ENCODE assay signal across 12 cellular contexts in the genomic region with DNA sequence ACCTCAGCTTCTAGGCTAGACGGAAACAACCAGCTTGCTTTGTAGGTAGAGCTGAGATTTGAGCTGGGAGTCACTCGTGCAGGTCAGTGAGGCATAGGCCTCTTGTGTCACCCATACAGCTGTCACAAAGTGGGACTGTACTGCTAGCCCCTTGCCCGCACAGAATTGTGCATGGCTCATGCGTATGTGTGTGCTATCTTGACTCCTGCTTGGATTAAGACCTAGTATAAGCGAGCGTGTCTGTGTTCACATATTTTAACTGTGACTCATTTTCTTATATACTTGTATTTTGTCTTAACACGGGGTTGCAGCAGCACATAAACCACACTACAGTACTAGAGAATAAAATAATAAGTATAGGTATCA. TPM values are rescaled to one million over a fixed set of nuclear protein-coding genes. Genes with fewer than 3 reads are reported as not detected.
DNase-seq lines count a peak whose midpoint lies in the region; ATAC-seq and TF ChIP-seq lines count a peak whose summit lies in the region.
"Had no signal": no experiment of that assay in that cellular context is flagged by ENCODE, and none has a peak within 500 bp of the region (broad histone marks: within the 10 kb centered on the region; RNA-seq: fewer than 3 reads in every experiment).

No MANE protein-coding gene starts in this region.

- H3K4me1 ChIP-seq in right atrium auricular region = peaks cover 0 to 28% of the 10 kb centered on the region in 2 donors
- peaks cover 9 to 29% of the 10 kb centered on the region in 2 donors for H3K4me1 ChIP-seq in muscle layer of duodenum (ENCODE audit: control insufficient read depth in 1 of 2, insufficient read depth in 2 of 2, low read length in 2 of 2)
- peaks cover 0 to 1% of the 10 kb centered on the region in 2 donors for H3K4me1 ChIP-seq in aorta (ENCODE audit: control insufficient read depth in 1 of 2, insufficient read depth in 2 of 2, low read length in 2 of 2)

- 8 to 9% methylated on average over 7 of the region's 7 CpGs for WGBS in aorta, 2 donors

- H3K27ac ChIP-seq in right atrium auricular region (peak overlapping the region; percentile 29 to 31), dorsolateral prefrontal cortex (peak overlapping the region in 37 of 59 donors; percentile 4 to 78 (median 51)), muscle layer of duodenum (ENCODE audit: low read length) (peak overlapping the region; percentile 12), aorta (ENCODE audit: low read depth in 1 of 2, low read length in 2 of 2) (peak overlapping the region in 1 of 2 donors; percentile 66)

- no peaks in the 10 kb centered on the region for H3K27me3 ChIP-seq in right atrium auricular region
- H3K27me3 ChIP-seq in dorsolateral prefrontal cortex = no peaks in the 10 kb centered on the region
- no peaks in the 10 kb centered on the region for H3K27me3 ChIP-seq in muscle layer of duodenum (ENCODE audit: low read depth, low read length)
- no peaks in the 10 kb centered on the region for H3K27me3 ChIP-seq in aorta (ENCODE audit: control insufficient read depth in 1 of 2, insufficient read depth in 2 of 2, low read length in 1 of 2)

- H3K36me3 ChIP-seq in right atrium auricular region (peaks cover 41% of the 10 kb centered on the region), muscle layer of duodenum (ENCODE audit: control insufficient read depth in 1 of 2, insufficient read depth in 2 of 2, low read length in 2 of 2) (peaks cover 42 to 60% of the 10 kb centered on the region in 2 donors), aorta (ENCODE audit: control insufficient read depth in 1 of 2, insufficient read depth in 2 of 2, low read length in 1 of 2) (peaks cover 6 to 7% of the 10 kb centered on the region in 2 donors)

- no peaks in the 10 kb centered on the region for H3K9me3 ChIP-seq in right atrium auricular region
- H3K9me3 ChIP-seq in muscle layer of duodenum (ENCODE audit: control insufficient read depth in 1 of 2, low read length in 2 of 2) = no peaks in the 10 kb centered on the region
- H3K9me3 ChIP-seq in aorta (ENCODE audit: control insufficient read depth, low read length) = no peaks in the 10 kb centered on the region

- DNase-seq in right atrium auricular region (ENCODE audit: low spot score) (no peak), Right ventricle myocardium inferior (ENCODE audit: missing footprints) (no peak), dorsolateral prefrontal cortex (no peak), aorta (no peak), cerebellar cortex (ENCODE audit: low spot score) (no peak), NCI-H345 (lab: John Stamatoyannopoulos, UW) (no peak), HuH-7.5 (ENCODE audit: low spot score) (no peak)
- DNase-seq: activated CD4-positive, alpha-beta T cell treated with anti-CD3 and anti-CD28 coated beads, Interleukin-2, amount 50 U/mL, for 4 hours; CD8-positive, alpha-beta memory T cell; effector CD4-positive, alpha-beta T cell; Karpas-422 had no signal

- no peak overlapping the region for H3K4me3 ChIP-seq in right atrium auricular region
- H3K4me3 ChIP-seq in dorsolateral prefrontal cortex = no peak overlapping the region
- H3K4me3 ChIP-seq in muscle layer of duodenum (ENCODE audit: low read depth in 1 of 2, low read length in 2 of 2) = no peak overlapping the region
- no peak overlapping the region for H3K4me3 ChIP-seq in aorta (ENCODE audit: low read length in 2 of 2)

- intact Hi-C loops in Right ventricle myocardium inferior (cut with DNase I) = no loop called here
- intact Hi-C loops in dorsolateral prefrontal cortex (cut with DNase I) = no loop called here
- intact Hi-C loops in aorta (cut with DNase I) = loop anchor here in 1 of 2 donors (10.0 kb wide), 1 partner anchor 48 kb away; no protein-coding TSS in a partner anchor

- ATAC-seq in Right ventricle myocardium inferior (no peak), aorta (ENCODE audit: low FRiP score) (peak; percentile 37)

- TF ChIP-seq CTCF in right atrium auricular region (IDR thresholded peaks at IDR 0.05) (no peak), dorsolateral prefrontal cortex (IDR thresholded peaks at IDR 0.05 in 54 of 56, conservative IDR thresholded peaks at IDR 0.05 in 2 of 56; ENCODE audit: low read depth in 1 of 56, partially characterized antibody in 56 of 56) (no peak)

RNA-seq across cellular contexts. Expression of a gene that starts 20.1 kb away (rescaled TPM):
- total RNA-seq in right atrium auricular region (10 to 100 TPM; 12.5 to 12.7 TPM), Right ventricle myocardium inferior (19.7 TPM), dorsolateral prefrontal cortex (10 to 100 TPM; 23.2 to 57.6 (median 40.4) TPM), aorta (10 to 100 TPM; 16.6 to 31.0 TPM)
- polyA plus RNA-seq in aorta = 1 to 10 TPM; 3.5 to 9.2 TPM

RNA-seq across cellular contexts. Expression of a gene that starts 53.6 kb away (rescaled TPM):
- total RNA-seq in right atrium auricular region (10 to 100 TPM; 69.6 to 73.8 TPM), Right ventricle myocardium inferior (119 TPM), dorsolateral prefrontal cortex (100 to 1,000 TPM in 112 of 120 experiments, 10 to 100 TPM in 8; 87.4 to 171 (median 127) TPM), aorta (100 to 1,000 TPM; 135 to 165 TPM)
- polyA plus RNA-seq in aorta = 100 to 1,000 TPM; 118 to 124 TPM
